34 cellular contexts compared by ENCODE assay signal in genomic region chr7:138853448-138853847, GRCh38. TPM values are rescaled to one million over a fixed set of nuclear protein-coding genes. Genes with fewer than 3 reads are reported as not detected.
"Had no signal": no experiment of that assay in that cellular context is flagged by ENCODE, and none has a peak within 500 bp of the region (broad histone marks: within the 10 kb centered on the region; RNA-seq: fewer than 3 reads in every experiment).

No MANE protein-coding gene starts in this region.

- DNase-seq: activated CD4-positive, alpha-beta memory T cell treated with anti-CD3 and anti-CD28 coated beads, Interleukin-2, amount 10 ng/mL, durations not matched to agents 7 days and 5 days; activated CD4-positive, alpha-beta T cell treated with anti-CD3 and anti-CD28 coated beads, Interleukin-2, amount 10 ng/mL, durations not matched to agents 7 days and 5 days; activated CD8-positive, alpha-beta memory T cell treated with anti-CD3 and anti-CD28 coated beads, Interleukin-2, amount 50 U/mL, for 48 hours; activated naive CD4-positive, alpha-beta T cell; activated naive CD8-positive, alpha-beta T cell treated with anti-CD3 and anti-CD28 coated beads, Interleukin-2, amount 10 ng/mL, durations not matched to agents 7 days and 5 days; activated T-cell treated with anti-CD3 and anti-CD28 coated beads, Interleukin-2, amount 50 U/mL, for 24 hours; amygdala; caudate nucleus; cortex of kidney; effector memory CD8-positive, alpha-beta T cell; hippocampal formation; naive B cell; ovary; sigmoid colon; small intestine; stimulated activated CD4-positive, alpha-beta T cell treated with anti-CD3 and anti-CD28 coated beads, Interleukin-4, amount 100 ng/mL, for 4 hours; stimulated activated naive CD4-positive, alpha-beta T cell; T-helper 9 cell; testis; transverse colon had no signal

- H3K36me3 ChIP-seq: ovary had no signal

- H3K4me1 ChIP-seq: gastroesophageal sphincter, sigmoid colon, testis, transverse colon had no signal

- H3K4me3 Mint-ChIP-seq: activated CD4-positive, alpha-beta memory T cell treated with anti-CD3 and anti-CD28 coated beads, Interleukin-2, amount 10 ng/mL, durations not matched to agents 7 days and 5 days; activated CD4-positive, alpha-beta T cell treated with anti-CD3 and anti-CD28 coated beads, Interleukin-2, amount 10 ng/mL, durations not matched to agents 7 days and 5 days; activated naive CD8-positive, alpha-beta T cell treated with anti-CD3 and anti-CD28 coated beads, Interleukin-2, amount 10 ng/mL, durations not matched to agents 7 days and 5 days; activated T-cell treated with anti-CD3 and anti-CD28 coated beads, Interleukin-2, amount 50 U/mL, for 24 hours; effector memory CD8-positive, alpha-beta T cell; mesothelial cell of epicardium; naive B cell; T-helper 1 cell treated with Interleukin-12 subunit alpha and Interleukin-12 subunit beta and Interleukin-4 antibody, amounts not matched to agents 30 μg/mL and 1 μg/mL, for 36 hours had no signal

- H3K9me3 ChIP-seq: ovary, sigmoid colon, testis had no signal

- H3K27me3 ChIP-seq: gastroesophageal sphincter, ovary, sigmoid colon, testis, transverse colon had no signal

- H3K27me3 Mint-ChIP-seq: activated T-cell treated with anti-CD3 and anti-CD28 coated beads, Interleukin-2, amount 50 U/mL, for 24 hours; naive B cell; progenitor cell of endocrine pancreas had no signal

- H3K27ac Mint-ChIP-seq: activated CD4-positive, alpha-beta memory T cell treated with anti-CD3 and anti-CD28 coated beads, Interleukin-2, amount 10 ng/mL, durations not matched to agents 7 days and 5 days; activated CD4-positive, alpha-beta T cell treated with anti-CD3 and anti-CD28 coated beads, Interleukin-2, amount 10 ng/mL, durations not matched to agents 7 days and 5 days; activated naive CD8-positive, alpha-beta T cell treated with anti-CD3 and anti-CD28 coated beads, Interleukin-2, amount 10 ng/mL, durations not matched to agents 7 days and 5 days; activated T-cell treated with anti-CD3 and anti-CD28 coated beads, Interleukin-2, amount 50 U/mL, for 24 hours; effector memory CD8-positive, alpha-beta T cell; mesothelial cell of epicardium; naive B cell; progenitor cell of endocrine pancreas; T-helper 1 cell treated with Interleukin-12 subunit alpha and Interleukin-12 subunit beta and Interleukin-4 antibody, amounts not matched to agents 30 μg/mL and 1 μg/mL, for 36 hours had no signal

- H3K4me1 Mint-ChIP-seq: activated CD4-positive, alpha-beta T cell treated with anti-CD3 and anti-CD28 coated beads, Interleukin-2, amount 10 ng/mL, durations not matched to agents 7 days and 5 days; naive B cell had no signal

- H3K4me3 ChIP-seq: gastroesophageal sphincter, ovary, sigmoid colon, testis, transverse colon had no signal

- H3K27ac ChIP-seq: gastroesophageal sphincter, ovary, sigmoid colon, testis, transverse colon, VCaP had no signal

- ATAC-seq: activated CD4-positive, CD25-positive, alpha-beta regulatory T cell treated with anti-CD3 and anti-CD28 coated beads, Interleukin-2, amount 50 U/mL, for 24 hours; effector memory CD8-positive, alpha-beta T cell; gastroesophageal sphincter had no signal

RNA-seq across cellular contexts. Expression of gene ATP6V0A4, which starts 55.5 kb away (rescaled TPM):
- total RNA-seq: activated CD4-positive, alpha-beta T cell treated with anti-CD3 and anti-CD28 coated beads, Interleukin-2, amount 10 ng/mL, durations not matched to agents 7 days and 5 days; activated naive CD8-positive, alpha-beta T cell treated with anti-CD3 and anti-CD28 coated beads, Interleukin-2, amount 10 ng/mL, durations not matched to agents 7 days and 5 days; fibroblast of lung; ovary; sigmoid colon; transverse colon had no signal
- polyA plus RNA-seq: fibroblast of lung, sigmoid colon, small intestine, urinary bladder had no signal

RNA-seq across cellular contexts. Expression of gene TMEM213, which starts 55.7 kb away (rescaled TPM):
- total RNA-seq: activated CD4-positive, alpha-beta T cell treated with anti-CD3 and anti-CD28 coated beads, Interleukin-2, amount 10 ng/mL, durations not matched to agents 7 days and 5 days; activated naive CD8-positive, alpha-beta T cell treated with anti-CD3 and anti-CD28 coated beads, Interleukin-2, amount 10 ng/mL, durations not matched to agents 7 days and 5 days; chondrocyte; endothelial cell of umbilical vein; fibroblast of lung; fibroblast of villous mesenchyme; kidney epithelial cell; mesothelial cell of epicardium; ovary; progenitor cell of endocrine pancreas; sigmoid colon; transverse colon; urinary bladder had no signal
- polyA plus RNA-seq: endothelial cell of umbilical vein, esophagus, fibroblast of lung, neural cell, ovary, urinary bladder had no signal
